ENCODE assay signal across 20 cellular contexts in genomic region chr14:21236948-21237797, GRCh38. TPM values are rescaled to one million over a fixed set of nuclear protein-coding genes. Genes with fewer than 3 reads are reported as not detected.
DNase-seq lines count a peak whose midpoint lies in the region; ATAC-seq, FAIRE-seq and TF ChIP-seq lines count a peak whose summit lies in the region.
"Had no signal": no experiment of that assay in that cellular context is flagged by ENCODE, and none has a peak within 500 bp of the region (broad histone marks: within the 10 kb centered on the region; RNA-seq: fewer than 3 reads in every experiment).

No MANE protein-coding gene starts in this region.

- no peak for DNase-seq in CD8-positive, alpha-beta T cell
- DNase-seq in HCT116 (ENCODE audit: low read depth, low spot score) = no peak
- no peak for DNase-seq in activated T-helper 1 cell treated with anti-CD3 and anti-CD28 coated beads, Interleukin-12 subunit alpha, Interleukin-12 subunit beta, Interleukin-2, Interleukin-4 antibody, amounts not matched to agents 30 ng/mL and 10 ng/mL and 1 ng/mL, durations not matched to agents 14 hours and 24 hours and 36 hours (ENCODE audit: low spot score)
- no peak for DNase-seq in mesothelial cell of epicardium (ENCODE audit: low spot score in 2 of 2, unreplicated experiment in 2 of 2)
- DNase-seq in urothelium cell line (ENCODE audit: low spot score) = no peak
- DNase-seq in NOMO-1 (lab: John Stamatoyannopoulos, UW; ENCODE audit: unreplicated experiment in 2 of 2) = no peak
- DNase-seq: activated naive CD8-positive, alpha-beta T cell treated with anti-CD3 and anti-CD28 coated beads, Interleukin-2, amount 10 ng/mL, durations not matched to agents 7 days and 5 days; DMS153; glutamatergic neuron; NCI-H1930; NCI-H524; stimulated activated CD4-positive, alpha-beta T cell treated with anti-CD3 and anti-CD28 coated beads, Interleukin-2, amount 100 ng/mL, for 24 hours; testis had no signal

- no peaks in the 10 kb centered on the region for H3K27me3 Mint-ChIP-seq in CD8-positive, alpha-beta T cell (ENCODE audit: low read depth)
- no peaks in the 10 kb centered on the region for H3K27me3 Mint-ChIP-seq in activated T-helper 1 cell treated with anti-CD3 and anti-CD28 coated beads, Interleukin-12 subunit alpha, Interleukin-12 subunit beta, Interleukin-2, Interleukin-4 antibody, amounts not matched to agents 30 ng/mL and 10 ng/mL and 1 ng/mL, durations not matched to agents 14 hours and 24 hours and 36 hours (ENCODE audit: insufficient read depth)
- no peaks in the 10 kb centered on the region for H3K27me3 Mint-ChIP-seq in mesothelial cell of epicardium (ENCODE audit: low read depth)
- H3K27me3 Mint-ChIP-seq: activated naive CD8-positive, alpha-beta T cell treated with anti-CD3 and anti-CD28 coated beads, Interleukin-2, amount 10 ng/mL, durations not matched to agents 7 days and 5 days had no signal

- no peak overlapping the region for H3K4me2 ChIP-seq in HCT116 (ENCODE audit: low read length)

- RAD21 ChIA-PET in HCT116 (lab: Charles Lee; ENCODE audit: low non-redundant PET in 1 of 2, low total read pairs in 2 of 2, uncharacterized antibody in 2 of 2, unreplicated experiment in 2 of 2) = no interaction called here

- H3K9me3 ChIP-seq in CD8-positive, alpha-beta T cell (ENCODE audit: low read length) = no peaks in the 10 kb centered on the region
- no peaks in the 10 kb centered on the region for H3K9me3 ChIP-seq in HCT116 (ENCODE audit: control insufficient read depth in 1 of 2, insufficient read depth in 1 of 2, low read depth in 1 of 2, low read length in 2 of 2)
- H3K9me3 ChIP-seq: esophagus muscularis mucosa, neutrophil, testis had no signal

- peak; percentile 64 for ATAC-seq in CD8-positive, alpha-beta T cell
- ATAC-seq in HCT116 (no peak), GM19324 (IDR thresholded peaks at IDR 0.05; ENCODE audit: low FRiP score, unreplicated experiment) (no peak)
- ATAC-seq: sciatic nerve had no signal

- CTCF ChIA-PET in CD8-positive, alpha-beta T cell (lab: Charles Lee) = no interaction called here
- CTCF ChIA-PET in HCT116 (lab: Charles Lee) = no interaction called here

- H3K36me3 Mint-ChIP-seq in CD8-positive, alpha-beta T cell = peaks cover 58% of the 10 kb centered on the region
- peaks cover 47% of the 10 kb centered on the region for H3K36me3 Mint-ChIP-seq in activated T-helper 1 cell treated with anti-CD3 and anti-CD28 coated beads, Interleukin-12 subunit alpha, Interleukin-12 subunit beta, Interleukin-2, Interleukin-4 antibody, amounts not matched to agents 30 ng/mL and 10 ng/mL and 1 ng/mL, durations not matched to agents 14 hours and 24 hours and 36 hours (ENCODE audit: low read depth)
- H3K36me3 Mint-ChIP-seq in mesothelial cell of epicardium = peaks cover 23% of the 10 kb centered on the region

- H3K4me1 Mint-ChIP-seq in CD8-positive, alpha-beta T cell (ENCODE audit: low read depth) = peaks cover 87% of the 10 kb centered on the region
- H3K4me1 Mint-ChIP-seq in activated T-helper 1 cell treated with anti-CD3 and anti-CD28 coated beads, Interleukin-12 subunit alpha, Interleukin-12 subunit beta, Interleukin-2, Interleukin-4 antibody, amounts not matched to agents 30 ng/mL and 10 ng/mL and 1 ng/mL, durations not matched to agents 14 hours and 24 hours and 36 hours (ENCODE audit: low read depth) = peaks cover 73% of the 10 kb centered on the region
- peaks cover 16% of the 10 kb centered on the region for H3K4me1 Mint-ChIP-seq in mesothelial cell of epicardium

- no peak overlapping the region for H3K4me3 Mint-ChIP-seq in CD8-positive, alpha-beta T cell
- no peak overlapping the region for H3K4me3 Mint-ChIP-seq in activated T-helper 1 cell treated with anti-CD3 and anti-CD28 coated beads, Interleukin-12 subunit alpha, Interleukin-12 subunit beta, Interleukin-2, Interleukin-4 antibody, amounts not matched to agents 30 ng/mL and 10 ng/mL and 1 ng/mL, durations not matched to agents 14 hours and 24 hours and 36 hours
- H3K4me3 Mint-ChIP-seq in mesothelial cell of epicardium = no peak overlapping the region
- H3K4me3 Mint-ChIP-seq: activated naive CD8-positive, alpha-beta T cell treated with anti-CD3 and anti-CD28 coated beads, Interleukin-2, amount 10 ng/mL, durations not matched to agents 7 days and 5 days had no signal

- peak overlapping the region; percentile 18 for H3K27ac Mint-ChIP-seq in CD8-positive, alpha-beta T cell
- H3K27ac Mint-ChIP-seq in activated T-helper 1 cell treated with anti-CD3 and anti-CD28 coated beads, Interleukin-12 subunit alpha, Interleukin-12 subunit beta, Interleukin-2, Interleukin-4 antibody, amounts not matched to agents 30 ng/mL and 10 ng/mL and 1 ng/mL, durations not matched to agents 14 hours and 24 hours and 36 hours = peak overlapping the region; percentile 23
- peak overlapping the region; percentile 30 for H3K27ac Mint-ChIP-seq in mesothelial cell of epicardium
- H3K27ac Mint-ChIP-seq: activated naive CD8-positive, alpha-beta T cell treated with anti-CD3 and anti-CD28 coated beads, Interleukin-2, amount 10 ng/mL, durations not matched to agents 7 days and 5 days had no signal

- TF ChIP-seq POLR2A in HCT116 (IDR thresholded peaks at IDR 0.05; ENCODE audit: borderline replicate concordance, extremely low read depth, insufficient read depth, insufficient read length) = no peak

- no peaks in the 10 kb centered on the region for H3K9me2 ChIP-seq in HCT116 (ENCODE audit: insufficient read depth)

- H3K9me3 Mint-ChIP-seq in CD8-positive, alpha-beta T cell = no peaks in the 10 kb centered on the region
- no peaks in the 10 kb centered on the region for H3K9me3 Mint-ChIP-seq in activated T-helper 1 cell treated with anti-CD3 and anti-CD28 coated beads, Interleukin-12 subunit alpha, Interleukin-12 subunit beta, Interleukin-2, Interleukin-4 antibody, amounts not matched to agents 30 ng/mL and 10 ng/mL and 1 ng/mL, durations not matched to agents 14 hours and 24 hours and 36 hours
- no peaks in the 10 kb centered on the region for H3K9me3 Mint-ChIP-seq in mesothelial cell of epicardium
- H3K9me3 Mint-ChIP-seq: activated naive CD8-positive, alpha-beta T cell treated with anti-CD3 and anti-CD28 coated beads, Interleukin-2, amount 10 ng/mL, durations not matched to agents 7 days and 5 days had no signal

- H3K79me2 ChIP-seq in HCT116 (ENCODE audit: insufficient read depth, low read length) = peaks cover 100% of the 10 kb centered on the region

- H2AFZ ChIP-seq in HCT116 (ENCODE audit: low read depth, low read length, poor library complexity, severe bottlenecking) = no peak overlapping the region

- FAIRE-seq in urothelium cell line (lab: Jason Lieb, UNC) = no peak
- FAIRE-seq: GM18507, RCC 7860 had no signal

- intact Hi-C loops in CD8-positive, alpha-beta T cell (cut with DNase I, micrococcal nuclease) = no loop called here
- intact Hi-C loops in HCT116 (cut with micrococcal nuclease) = loop anchor here (10.0 kb wide), 1 partner anchor 128 kb away; no protein-coding TSS in a partner anchor
- intact Hi-C loops in activated T-helper 1 cell treated with anti-CD3 and anti-CD28 coated beads, Interleukin-12 subunit alpha, Interleukin-12 subunit beta, Interleukin-2, Interleukin-4 antibody, amounts not matched to agents 30 ng/mL and 10 ng/mL and 1 ng/mL, durations not matched to agents 14 hours and 24 hours and 36 hours (cut with micrococcal nuclease) = loop anchor here (2.0 kb wide), 1 partner anchor 18 kb away; no protein-coding TSS in a partner anchor

- POLR2A ChIA-PET in CD8-positive, alpha-beta T cell (lab: Charles Lee) = no interaction called here
- POLR2A ChIA-PET in HCT116 (lab: Charles Lee) = no interaction called here

- no peak for TF ChIP-seq CTCF in CD8-positive, alpha-beta T cell (IDR thresholded peaks at IDR 0.05)
- TF ChIP-seq CTCF in HCT116 (IDR thresholded peaks at IDR 0.05 in 2 of 3, conservative IDR thresholded peaks at IDR 0.05 in 1 of 3; ENCODE audit: borderline replicate concordance in 1 of 3, insufficient read depth in 1 of 3, low read depth in 2 of 3, low read length in 2 of 3) (no peak), mesothelial cell of epicardium (IDR thresholded peaks at IDR 0.05; ENCODE audit: unreplicated experiment) (no peak)

- peaks cover 85% of the 10 kb centered on the region for H3K4me1 ChIP-seq in CD8-positive, alpha-beta T cell (ENCODE audit: insufficient read depth, low read length)
- H3K4me1 ChIP-seq in HCT116 (ENCODE audit: control insufficient read depth in 1 of 2, insufficient read depth in 2 of 2, low read length in 2 of 2) = no peaks in the 10 kb centered on the region

- BruUV-seq in HCT116 (replicated peaks; lab: Mats Ljungman, UMichigan) = no TSS peak

- no peak overlapping the region for H3K27ac ChIP-seq in CD8-positive, alpha-beta T cell (ENCODE audit: low read depth, low read length)
- no peak overlapping the region for H3K27ac ChIP-seq in HCT116 (ENCODE audit: low read depth, low read length)
- H3K27ac ChIP-seq: esophagus muscularis mucosa, neutrophil, testis had no signal

- H3K27me3 ChIP-seq in CD8-positive, alpha-beta T cell (ENCODE audit: insufficient read depth, low read length) = no peaks in the 10 kb centered on the region
- H3K27me3 ChIP-seq in HCT116 (ENCODE audit: insufficient read depth, low read length) = no peaks in the 10 kb centered on the region
- H3K27me3 ChIP-seq: esophagus muscularis mucosa, neutrophil, testis had no signal

- H3K36me3 ChIP-seq in CD8-positive, alpha-beta T cell (ENCODE audit: insufficient read depth, low read length) = peaks cover 17% of the 10 kb centered on the region
- H3K36me3 ChIP-seq in HCT116 (ENCODE audit: control insufficient read depth in 1 of 2, insufficient read depth in 2 of 2, low read length in 2 of 2) = peaks cover 62 to 72% of the 10 kb centered on the region in 2 experiments

- H3K4me3 ChIP-seq in CD8-positive, alpha-beta T cell (ENCODE audit: low read depth, low read length) = no peak overlapping the region
- H3K4me3 ChIP-seq in HCT116 (replicated peaks in 1 of 2; ENCODE audit: low read depth in 1 of 2, low read length in 2 of 2) = no peak overlapping the region
- H3K4me3 ChIP-seq: esophagus muscularis mucosa, testis had no signal

- no peak for TF ChIP-seq RAD21 in HCT116 (IDR thresholded peaks at IDR 0.05; ENCODE audit: low read depth)

- no peak overlapping the region for H3K9ac ChIP-seq in HCT116 (ENCODE audit: low read length)

- H4K20me1 ChIP-seq in HCT116 (ENCODE audit: insufficient read depth) = peaks cover 93% of the 10 kb centered on the region

RNA-seq across cellular contexts. Expression of gene HNRNPC, which starts 32.1 kb away (rescaled TPM):
- 100 to 1,000 TPM; 621 to 624 TPM for total RNA-seq in CD8-positive, alpha-beta T cell
- 843 TPM for total RNA-seq in HCT116 (2021; ENCODE audit: unreplicated experiment)
- 620 and 840 TPM in 2 replicates for polyA plus RNA-seq in HCT116 (2012)
- 958 and 976 TPM in 2 replicates for total RNA-seq in activated T-helper 1 cell treated with anti-CD3 and anti-CD28 coated beads, Interleukin-12 subunit alpha, Interleukin-12 subunit beta, Interleukin-2, Interleukin-4 antibody, amounts not matched to agents 30 ng/mL and 10 ng/mL and 1 ng/mL, durations not matched to agents 14 hours and 24 hours and 36 hours
- 669 to 698 TPM (median 675 TPM) in 3 replicates for total RNA-seq in mesothelial cell of epicardium

RNA-seq across cellular contexts. Expression of gene RPGRIP1, which starts 42.7 kb away (rescaled TPM):
- total RNA-seq in CD8-positive, alpha-beta T cell = not detected
- total RNA-seq in HCT116 (2021; ENCODE audit: unreplicated experiment) (not detected), mesothelial cell of epicardium (0.29 to 0.35 TPM (median 0.29 TPM) in 3 replicates)
- polyA plus RNA-seq in HCT116 (2012) = not detected in 2 replicates
- not detected in 2 replicates for total RNA-seq in activated T-helper 1 cell treated with anti-CD3 and anti-CD28 coated beads, Interleukin-12 subunit alpha, Interleukin-12 subunit beta, Interleukin-2, Interleukin-4 antibody, amounts not matched to agents 30 ng/mL and 10 ng/mL and 1 ng/mL, durations not matched to agents 14 hours and 24 hours and 36 hours
- total RNA-seq: activated naive CD8-positive, alpha-beta T cell treated with anti-CD3 and anti-CD28 coated beads, Interleukin-2, amount 10 ng/mL, durations not matched to agents 7 days and 5 days; esophagus muscularis mucosa had no signal
- polyA plus RNA-seq: BJ had no signal

Comparison
In these comparisons a context has a peak if more than half of its experiments do, and no peak if none do; other contexts are left out.
1. intact Hi-C loops: an anchor here in HCT116 (10.0 kb wide) and activated T-helper 1 cell treated with anti-CD3 and anti-CD28 coated beads, Interleukin-12 subunit alpha, Interleukin-12 subunit beta, Interleukin-2, Interleukin-4 antibody, amounts not matched to agents 30 ng/mL and 10 ng/mL and 1 ng/mL, durations not matched to agents 14 hours and 24 hours and 36 hours (2.0 kb wide); none called in CD8-positive, alpha-beta T cell.